15 cellular contexts compared by ENCODE assay signal in genomic region chr21:35020902-35021301, GRCh38. TPM values are rescaled to one million over a fixed set of nuclear protein-coding genes. Genes with fewer than 3 reads are reported as not detected.
A peak's percentile ranks its signal among the peaks of the same experiment; 100 is the strongest.
DNase-seq lines count a peak whose midpoint lies in the region; ATAC-seq and TF ChIP-seq lines count a peak whose summit lies in the region.
"Had no signal": no experiment of that assay in that cellular context is flagged by ENCODE, and none has a peak within 500 bp of the region (broad histone marks: within the 10 kb centered on the region; RNA-seq: fewer than 3 reads in every experiment).

No MANE protein-coding gene starts in this region.

- peak overlapping the region; percentile 65 for H3K27ac Mint-ChIP-seq in activated CD4-positive, alpha-beta memory T cell treated with anti-CD3 and anti-CD28 coated beads for 36 hours
- H3K27ac Mint-ChIP-seq in activated CD4-positive, alpha-beta memory T cell treated with anti-CD3 and anti-CD28 coated beads, Interleukin-2, amount 10 ng/mL, durations not matched to agents 7 days and 5 days = no peak overlapping the region
- H3K27ac Mint-ChIP-seq in activated naive CD8-positive, alpha-beta T cell treated with anti-CD3 and anti-CD28 coated beads for 36 hours = peak overlapping the region; percentile 79
- H3K27ac Mint-ChIP-seq: activated naive CD8-positive, alpha-beta T cell treated with anti-CD3 and anti-CD28 coated beads, Interleukin-2, amount 10 ng/mL, durations not matched to agents 7 days and 5 days; dendritic cell treated with granulocyte-macrophage colony-stimulating factor and Interleukin-4, amounts not matched to agents 40 ng/mL and 50 ng/mL, for 4 days; nephron progenitor cell had no signal

- POLR2A ChIA-PET in activated CD4-positive, alpha-beta memory T cell treated with anti-CD3 and anti-CD28 coated beads for 36 hours (lab: Charles Lee) = interaction anchor here (0.6 to 8.0 kb wide), 8 partner anchors 23 to 133 kb away, joined by 3 to 83 read pairs (median 4); no protein-coding TSS in a partner anchor
- POLR2A ChIA-PET in activated CD4-positive, alpha-beta memory T cell treated with anti-CD3 and anti-CD28 coated beads, Interleukin-2, amount 10 ng/mL, durations not matched to agents 7 days and 5 days (lab: Charles Lee) = interaction anchor here (1.0 to 10.1 kb wide), 11 partner anchors 9 to 135 kb away, joined by 3 to 428 read pairs (median 6); partner anchors contain the start of gene RUNX1

- H3K27me3 Mint-ChIP-seq in activated CD4-positive, alpha-beta memory T cell treated with anti-CD3 and anti-CD28 coated beads for 36 hours = no peaks in the 10 kb centered on the region
- no peaks in the 10 kb centered on the region for H3K27me3 Mint-ChIP-seq in activated CD4-positive, alpha-beta memory T cell treated with anti-CD3 and anti-CD28 coated beads, Interleukin-2, amount 10 ng/mL, durations not matched to agents 7 days and 5 days
- H3K27me3 Mint-ChIP-seq in activated naive CD8-positive, alpha-beta T cell treated with anti-CD3 and anti-CD28 coated beads for 36 hours = no peaks in the 10 kb centered on the region
- H3K27me3 Mint-ChIP-seq: activated naive CD8-positive, alpha-beta T cell treated with anti-CD3 and anti-CD28 coated beads, Interleukin-2, amount 10 ng/mL, durations not matched to agents 7 days and 5 days; dendritic cell treated with granulocyte-macrophage colony-stimulating factor and Interleukin-4, amounts not matched to agents 40 ng/mL and 50 ng/mL, for 4 days had no signal

- WGBS in thyroid gland, 2 donors = 95 to 100% methylated on average over 1 of the region's 1 CpG

- no peak for TF ChIP-seq POLR2A in thyroid gland (IDR thresholded peaks at IDR 0.05)

- H3K36me3 Mint-ChIP-seq in activated CD4-positive, alpha-beta memory T cell treated with anti-CD3 and anti-CD28 coated beads for 36 hours = peaks cover 3% of the 10 kb centered on the region
- H3K36me3 Mint-ChIP-seq in activated CD4-positive, alpha-beta memory T cell treated with anti-CD3 and anti-CD28 coated beads, Interleukin-2, amount 10 ng/mL, durations not matched to agents 7 days and 5 days (ENCODE audit: low read depth) = peaks cover 61% of the 10 kb centered on the region
- H3K36me3 Mint-ChIP-seq in activated naive CD8-positive, alpha-beta T cell treated with anti-CD3 and anti-CD28 coated beads for 36 hours = peaks cover 27% of the 10 kb centered on the region

- H3K27ac ChIP-seq in neutrophil = peak overlapping the region; percentile 90
- no peak overlapping the region for H3K27ac ChIP-seq in thyroid gland
- H3K27ac ChIP-seq: uterus had no signal

- peaks cover 59 to 77% of the 10 kb centered on the region in 2 experiments for H3K4me1 ChIP-seq in neutrophil (ENCODE audit: control insufficient read depth in 1 of 2, insufficient read depth in 1 of 2, low read depth in 1 of 2, low read length in 1 of 2)
- H3K4me1 ChIP-seq in thyroid gland = no peaks in the 10 kb centered on the region
- H3K4me1 ChIP-seq: uterus had no signal

- H3K4me3 Mint-ChIP-seq in activated CD4-positive, alpha-beta memory T cell treated with anti-CD3 and anti-CD28 coated beads for 36 hours = no peak overlapping the region
- no peak overlapping the region for H3K4me3 Mint-ChIP-seq in activated CD4-positive, alpha-beta memory T cell treated with anti-CD3 and anti-CD28 coated beads, Interleukin-2, amount 10 ng/mL, durations not matched to agents 7 days and 5 days
- no peak overlapping the region for H3K4me3 Mint-ChIP-seq in activated naive CD8-positive, alpha-beta T cell treated with anti-CD3 and anti-CD28 coated beads for 36 hours
- H3K4me3 Mint-ChIP-seq: activated naive CD8-positive, alpha-beta T cell treated with anti-CD3 and anti-CD28 coated beads, Interleukin-2, amount 10 ng/mL, durations not matched to agents 7 days and 5 days; dendritic cell treated with granulocyte-macrophage colony-stimulating factor and Interleukin-4, amounts not matched to agents 40 ng/mL and 50 ng/mL, for 4 days; nephron progenitor cell had no signal

- H3K9me3 Mint-ChIP-seq in activated CD4-positive, alpha-beta memory T cell treated with anti-CD3 and anti-CD28 coated beads for 36 hours = peaks cover 3% of the 10 kb centered on the region
- H3K9me3 Mint-ChIP-seq in activated CD4-positive, alpha-beta memory T cell treated with anti-CD3 and anti-CD28 coated beads, Interleukin-2, amount 10 ng/mL, durations not matched to agents 7 days and 5 days = peaks cover 2% of the 10 kb centered on the region
- peaks cover 4% of the 10 kb centered on the region for H3K9me3 Mint-ChIP-seq in activated naive CD8-positive, alpha-beta T cell treated with anti-CD3 and anti-CD28 coated beads for 36 hours
- H3K9me3 Mint-ChIP-seq: activated naive CD8-positive, alpha-beta T cell treated with anti-CD3 and anti-CD28 coated beads, Interleukin-2, amount 10 ng/mL, durations not matched to agents 7 days and 5 days; dendritic cell treated with granulocyte-macrophage colony-stimulating factor and Interleukin-4, amounts not matched to agents 40 ng/mL and 50 ng/mL, for 4 days; nephron progenitor cell had no signal

- no peak for ATAC-seq in GM21381 (IDR thresholded peaks at IDR 0.05; ENCODE audit: unreplicated experiment)
- ATAC-seq in HG03378 (IDR thresholded peaks at IDR 0.05; ENCODE audit: unreplicated experiment) = no peak

- TF ChIP-seq CTCF in neutrophil (IDR thresholded peaks at IDR 0.05) (no peak), thyroid gland (IDR thresholded peaks at IDR 0.05) (no peak)

- H3K36me3 ChIP-seq in neutrophil = no peaks in the 10 kb centered on the region
- no peaks in the 10 kb centered on the region for H3K36me3 ChIP-seq in thyroid gland
- H3K36me3 ChIP-seq: uterus had no signal

- peaks cover 85% of the 10 kb centered on the region for H3K4me1 Mint-ChIP-seq in activated CD4-positive, alpha-beta memory T cell treated with anti-CD3 and anti-CD28 coated beads for 36 hours (ENCODE audit: low read depth)
- peaks cover 63% of the 10 kb centered on the region for H3K4me1 Mint-ChIP-seq in activated CD4-positive, alpha-beta memory T cell treated with anti-CD3 and anti-CD28 coated beads, Interleukin-2, amount 10 ng/mL, durations not matched to agents 7 days and 5 days
- peaks cover 84% of the 10 kb centered on the region for H3K4me1 Mint-ChIP-seq in activated naive CD8-positive, alpha-beta T cell treated with anti-CD3 and anti-CD28 coated beads for 36 hours
- H3K4me1 Mint-ChIP-seq: nephron progenitor cell had no signal

- H3K4me3 ChIP-seq in neutrophil (ENCODE audit: low read depth in 1 of 2, low read length in 1 of 2) = peak overlapping the region in 1 of 2 experiments; percentile 19
- no peak overlapping the region for H3K4me3 ChIP-seq in thyroid gland (replicated peaks in 1 of 3)
- H3K4me3 ChIP-seq: uterus had no signal

- intact Hi-C loops in activated CD4-positive, alpha-beta memory T cell treated with anti-CD3 and anti-CD28 coated beads for 36 hours (cut with micrococcal nuclease) = no loop called here
- intact Hi-C loops in thyroid gland (cut with DNase I) = no loop called here

- H3K27me3 ChIP-seq in neutrophil = no peaks in the 10 kb centered on the region
- no peaks in the 10 kb centered on the region for H3K27me3 ChIP-seq in thyroid gland
- H3K27me3 ChIP-seq: uterus had no signal

- DNase-seq in activated CD4-positive, alpha-beta memory T cell treated with anti-CD3 and anti-CD28 coated beads for 36 hours = no peak
- DNase-seq in activated CD4-positive, alpha-beta memory T cell treated with anti-CD3 and anti-CD28 coated beads, Interleukin-2, amount 10 ng/mL, durations not matched to agents 7 days and 5 days = no peak
- DNase-seq in HCEC 1CT = peak; percentile 57
- DNase-seq in activated naive CD8-positive, alpha-beta T cell treated with anti-CD3 and anti-CD28 coated beads for 36 hours = no peak
- no peak for DNase-seq in thyroid gland
- DNase-seq: activated naive CD8-positive, alpha-beta T cell treated with anti-CD3 and anti-CD28 coated beads, Interleukin-2, amount 10 ng/mL, durations not matched to agents 7 days and 5 days; NCI-H1105; nephron progenitor cell; small intestine; uterus had no signal

- CTCF ChIA-PET in activated CD4-positive, alpha-beta memory T cell treated with anti-CD3 and anti-CD28 coated beads for 36 hours (lab: Charles Lee) = interaction anchor here (0.6 to 1.6 kb wide), 8 partner anchors 26 to 1055 kb away, joined by 3 to 5 read pairs (median 3); no protein-coding TSS in a partner anchor
- CTCF ChIA-PET in activated CD4-positive, alpha-beta memory T cell treated with anti-CD3 and anti-CD28 coated beads, Interleukin-2, amount 10 ng/mL, durations not matched to agents 7 days and 5 days (lab: Charles Lee) = interaction anchor here (1.1 to 1.9 kb wide), 4 partner anchors 16 to 37 kb away, joined by 3 to 5 read pairs (median 4); no protein-coding TSS in a partner anchor

- H3K9me3 ChIP-seq in neutrophil (no peaks in the 10 kb centered on the region), thyroid gland (no peaks in the 10 kb centered on the region)
- H3K9me3 ChIP-seq: uterus had no signal

RNA-seq across cellular contexts. Expression of gene RUNX1, which starts 28.2 kb away (rescaled TPM):
- 10 to 100 TPM; 50.6 to 55.8 TPM for total RNA-seq in activated CD4-positive, alpha-beta memory T cell treated with anti-CD3 and anti-CD28 coated beads for 36 hours
- 10 to 100 TPM; 53.0 to 56.3 TPM for total RNA-seq in activated CD4-positive, alpha-beta memory T cell treated with anti-CD3 and anti-CD28 coated beads, Interleukin-2, amount 10 ng/mL, durations not matched to agents 7 days and 5 days
- 10 to 100 TPM; 16.6 to 18.0 TPM for total RNA-seq in activated naive CD8-positive, alpha-beta T cell treated with anti-CD3 and anti-CD28 coated beads for 36 hours
- 10 to 100 TPM in 1 of 4 donors, 1 to 10 TPM in 3; 2.9 to 18.7 (median 7.7) TPM for total RNA-seq in thyroid gland
- total RNA-seq: G401 had no signal
